ENCODE assay signal across 21 cellular contexts in the genomic region with DNA sequence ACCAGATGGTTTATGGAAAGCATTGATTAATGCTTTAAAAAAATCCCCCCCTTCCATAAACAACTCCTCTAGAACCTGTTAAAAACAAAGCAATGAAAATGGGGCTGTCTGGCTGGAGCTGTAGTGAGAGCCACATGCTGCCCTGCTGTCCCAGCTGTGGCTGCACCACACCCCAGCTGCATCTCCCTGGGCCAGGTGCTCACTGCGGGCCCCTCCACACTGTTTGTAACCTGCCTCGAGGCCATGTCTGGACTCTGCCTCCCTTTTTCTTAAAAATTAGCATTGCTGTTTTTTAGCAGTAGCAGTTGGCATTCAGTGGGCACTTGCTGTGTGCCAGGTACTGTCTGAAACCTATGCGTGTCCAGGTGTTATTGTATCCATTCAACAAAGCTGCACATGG. TPM values are rescaled to one million over a fixed set of nuclear protein-coding genes. Genes with fewer than 3 reads are reported as not detected.
DNase-seq lines count a peak whose midpoint lies in the region; ATAC-seq and TF ChIP-seq lines count a peak whose summit lies in the region.
"Had no signal": no experiment of that assay in that cellular context is flagged by ENCODE, and none has a peak within 500 bp of the region (broad histone marks: within the 10 kb centered on the region; RNA-seq: fewer than 3 reads in every experiment).

No MANE protein-coding gene starts in this region.

- DNase-seq in MCF 10A (ENCODE audit: unreplicated experiment) (no peak), breast epithelium (ENCODE audit: low spot score in 2 of 2) (no peak), memory B cell (ENCODE audit: low spot score in 2 of 2) (no peak), stomach (no peak), NCI-H526 treated with DMSO at 0.1 percent for 48 hours (lab: John Stamatoyannopoulos, UW) (no peak), NCI-H2107 treated with DMSO at 0.1 percent for 48 hours (lab: John Stamatoyannopoulos, UW; ENCODE audit: unreplicated experiment) (no peak), NCI-H146 (lab: John Stamatoyannopoulos, UW) (no peak)
- DNase-seq: activated CD4-positive, alpha-beta T cell treated with anti-CD3 and anti-CD28 coated beads, Interleukin-2, amount 10 ng/mL, durations not matched to agents 7 days and 5 days; activated naive CD4-positive, alpha-beta T cell treated with Interleukin-2 at 50 U/mL for 16 hours; DMS53; HCEC 1CT; NCI-H187; NCI-H345 had no signal

- BruUV-seq in MCF 10A (replicated peaks; lab: Mats Ljungman, UMichigan): no TSS peak

- CTCF ChIA-PET in MCF 10A (lab: Yijun Ruan, JAX): no interaction called here

- no peak overlapping the region for H3K4me3 Mint-ChIP-seq in MCF 10A (ENCODE audit: unreplicated experiment)
- no peak overlapping the region for H3K4me3 Mint-ChIP-seq in memory B cell
- H3K4me3 Mint-ChIP-seq: activated CD4-positive, alpha-beta T cell treated with anti-CD3 and anti-CD28 coated beads, Interleukin-2, amount 10 ng/mL, durations not matched to agents 7 days and 5 days had no signal

- WGBS in stomach, 5 donors: 84 to 95% (median 93%) methylated on average over 3 of the region's 3 CpGs

- H3K36me3 Mint-ChIP-seq in MCF 10A (ENCODE audit: insufficient read depth, unreplicated experiment) (peaks cover 51% of the 10 kb centered on the region), memory B cell (peaks cover 41% of the 10 kb centered on the region)

- TF ChIP-seq POLR2A in breast epithelium (IDR thresholded peaks at IDR 0.05) (no peak), stomach (IDR thresholded peaks at IDR 0.05) (no peak)

- H3K27ac ChIP-seq in breast epithelium: peak overlapping the region in 1 of 2 donors; percentile 71
- peak overlapping the region; percentile 26; the same call in 1 of the 2 replicates for H3K27ac ChIP-seq in VCaP
- peak overlapping the region in 3 of 5 donors; percentile 5 to 68 (median 54) for H3K27ac ChIP-seq in stomach
- H3K27ac ChIP-seq: A549, ascending aorta, C4-2B, hepatocyte had no signal

- H3K27ac Mint-ChIP-seq in MCF 10A (ENCODE audit: low read depth, unreplicated experiment) (peak overlapping the region; percentile 82), memory B cell (peak overlapping the region; percentile 96)

- H3K4me1 Mint-ChIP-seq in MCF 10A (ENCODE audit: insufficient read depth, unreplicated experiment) (peaks cover 11% of the 10 kb centered on the region), memory B cell (peaks cover 24% of the 10 kb centered on the region)

- peaks cover 21% of the 10 kb centered on the region for H3K36me3 ChIP-seq in breast epithelium
- H3K36me3 ChIP-seq in stomach: peaks cover 68 to 83% (median 81%) of the 10 kb centered on the region in 4 donors

- ATAC-seq in memory B cell (ENCODE audit: low read depth): no peak
- ATAC-seq: A549 had no signal

- H3K4me1 ChIP-seq in breast epithelium: no peaks in the 10 kb centered on the region
- peaks cover 0 to 15% (median 4%) of the 10 kb centered on the region in 4 donors for H3K4me1 ChIP-seq in stomach
- H3K4me1 ChIP-seq: A549, ascending aorta, prostate gland had no signal

- H3K9me3 Mint-ChIP-seq in MCF 10A (ENCODE audit: unreplicated experiment) (peaks cover 10% of the 10 kb centered on the region), memory B cell (peaks cover 7% of the 10 kb centered on the region)

- no peaks in the 10 kb centered on the region for H3K27me3 ChIP-seq in breast epithelium
- no peaks in the 10 kb centered on the region for H3K27me3 ChIP-seq in stomach
- H3K27me3 ChIP-seq: ascending aorta, hepatocyte had no signal

- TF ChIP-seq CTCF in MCF 10A (IDR thresholded peaks at IDR 0.05; ENCODE audit: unreplicated experiment) (no peak), breast epithelium (IDR thresholded peaks at IDR 0.05) (no peak), VCaP (conservative IDR thresholded peaks at IDR 0.05) (no peak), stomach (IDR thresholded peaks at IDR 0.05) (no peak)

- POLR2A ChIA-PET in MCF 10A (lab: Yijun Ruan, JAX): interaction anchor here (1.0 kb wide), 1 partner anchor 10 kb away, joined by 4 read pairs; no protein-coding TSS in a partner anchor

- intact Hi-C loops in MCF 10A (cut with micrococcal nuclease) (no loop called here), breast epithelium (cut with DNase I; ENCODE audit: low total_unique reads) (no loop called here), stomach (cut with DNase I; ENCODE audit: low total_unique reads) (no loop called here)

- H3K27me3 Mint-ChIP-seq in MCF 10A (ENCODE audit: insufficient read depth, unreplicated experiment) (no peaks in the 10 kb centered on the region), memory B cell (no peaks in the 10 kb centered on the region)
- H3K27me3 Mint-ChIP-seq: activated CD4-positive, alpha-beta T cell treated with anti-CD3 and anti-CD28 coated beads, Interleukin-2, amount 10 ng/mL, durations not matched to agents 7 days and 5 days had no signal

- H3K4me3 ChIP-seq in breast epithelium (no peak overlapping the region), stomach (no peak overlapping the region)
- H3K4me3 ChIP-seq: A549, ascending aorta, hepatocyte, lung, prostate gland had no signal

- H3K9me3 ChIP-seq in breast epithelium (no peaks in the 10 kb centered on the region), stomach (no peaks in the 10 kb centered on the region)
- H3K9me3 ChIP-seq: A549, ascending aorta, prostate gland had no signal

- no peak for TF ChIP-seq EP300 in stomach (IDR thresholded peaks at IDR 0.05)

RNA-seq across cellular contexts. Expression of a gene that starts 15.2 kb away (rescaled TPM):
- total RNA-seq in MCF 10A (2022) (not detected in 2 replicates), breast epithelium (10 to 100 TPM in 1 of 3 donors, 1 to 10 TPM in 1, under 1 TPM in 1; 0.32 to 27.5 (median 4.2) TPM), stomach (1 to 10 TPM in 3 of 5 donors, under 1 TPM in 1, not detected in 1; 0.58 to 6.8 (median 2.8) TPM)
- polyA plus RNA-seq in stomach: 1 to 10 TPM; 1.4 to 3.0 (median 1.8) TPM
- total RNA-seq: M059J had no signal
- polyA plus RNA-seq: A549 had no signal

RNA-seq across cellular contexts. Expression of a gene that starts 44.4 kb away (rescaled TPM):
- total RNA-seq in MCF 10A (2022) (56.0 and 66.6 TPM in 2 replicates), breast epithelium (10 to 100 TPM; 43.2 to 88.5 (median 48.1) TPM), stomach (100 to 1,000 TPM in 3 of 5 donors, 10 to 100 TPM in 2; 49.9 to 566 (median 123) TPM)
- polyA plus RNA-seq in stomach: 10 to 100 TPM in 2 of 3 donors, 1 to 10 TPM in 1; 9.2 to 18.6 (median 14.9) TPM
